10 cellular contexts compared by ENCODE assay signal in the genomic region with DNA sequence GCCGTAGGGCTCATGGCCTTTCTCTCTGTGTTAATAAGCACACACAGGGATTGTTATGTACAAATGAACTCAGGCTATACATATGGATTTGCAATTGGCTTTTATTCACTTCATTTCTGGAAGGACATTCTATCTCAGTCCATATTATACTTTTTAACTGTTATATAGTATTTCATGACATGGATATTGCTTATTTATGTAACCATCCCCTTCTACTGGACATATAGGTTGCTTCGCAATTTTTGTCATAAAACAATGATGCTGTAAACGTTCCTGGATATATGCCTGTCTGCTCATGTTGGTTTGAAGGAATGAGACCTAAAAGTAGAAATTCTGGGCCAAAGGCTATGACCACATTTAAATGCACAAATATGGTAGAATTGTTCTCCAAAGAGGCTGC.
"Had no signal": no experiment of that assay in that cellular context is flagged by ENCODE, and none has a peak within 500 bp of the region (broad histone marks: within the 10 kb centered on the region; RNA-seq: fewer than 3 reads in every experiment).

No MANE protein-coding gene starts in this region.

- H3K4me3 Mint-ChIP-seq: GM23338, H9, HFFc6 had no signal

- H3K27ac ChIP-seq: GM23248 had no signal

- H3K4me1 ChIP-seq: HAP-1 had no signal

- DNase-seq: GM23248, GOT3, H7, H9, HCEC 1CT, HFFc6 had no signal

- H3K36me3 ChIP-seq: HAP-1 had no signal

- FAIRE-seq: H1, H54 had no signal

- H3K4me3 ChIP-seq: GM23248, GM23338, HAP-1 had no signal

- H3K9me3 ChIP-seq: HAP-1 had no signal

- H3K27ac Mint-ChIP-seq: GM23338, H9, HFFc6 had no signal

- H2AFZ ChIP-seq: GM23248, GM23338 had no signal

- H3K9ac ChIP-seq: GM23248 had no signal

- H3K4me2 ChIP-seq: GM23338 had no signal

- H3K9me3 Mint-ChIP-seq: GM23338, HFFc6 had no signal
